ENCODE assay signal across 8 cellular contexts in the genomic region with DNA sequence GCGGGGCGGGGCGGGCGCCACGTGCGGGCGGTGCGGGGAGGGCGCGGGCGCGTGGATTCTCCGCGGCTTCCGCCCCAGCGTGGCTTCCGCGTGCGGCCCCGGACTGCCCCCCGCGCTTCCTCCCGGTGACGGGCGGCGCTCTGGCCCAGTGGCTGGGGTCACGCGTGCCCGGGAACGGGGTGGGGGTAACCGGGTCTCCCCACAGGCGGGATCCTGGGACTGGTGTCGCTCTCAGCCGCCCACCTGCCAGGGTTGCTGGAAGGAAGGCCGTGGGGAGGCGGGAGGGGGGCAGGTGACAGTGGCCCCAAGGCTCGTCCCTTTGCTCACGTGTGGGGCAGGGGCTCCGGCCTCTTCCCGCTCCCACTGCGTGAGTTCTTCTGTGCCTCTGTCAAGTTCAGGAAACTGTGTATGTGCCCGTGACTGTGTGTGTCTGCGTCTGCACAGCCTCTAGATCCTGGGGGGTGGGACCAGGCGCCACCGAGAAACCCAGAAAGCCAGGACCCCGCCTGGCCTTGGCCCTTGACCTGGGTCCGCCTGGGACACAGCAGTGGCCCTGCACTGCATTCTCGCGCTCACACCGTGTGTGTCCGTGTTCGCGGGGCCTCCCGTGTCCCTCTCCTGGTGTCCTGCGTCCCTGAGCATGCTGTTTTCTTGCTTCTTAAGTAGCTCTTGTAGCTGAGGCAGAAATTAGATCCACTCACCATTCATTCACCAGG. TPM values are rescaled to one million over a fixed set of nuclear protein-coding genes. Genes with fewer than 3 reads are reported as not detected.
DNase-seq lines count a peak whose midpoint lies in the region; ATAC-seq and TF ChIP-seq lines count a peak whose summit lies in the region.

No MANE protein-coding gene starts in this region.

- intact Hi-C loops in left ventricle myocardium inferior (cut with micrococcal nuclease): no loop called here
- intact Hi-C loops in sciatic nerve (cut with DNase I): no loop called here

- H3K4me3 ChIP-seq in left ventricle myocardium inferior: peak overlapping the region; percentile 76

- H3K27ac ChIP-seq in left ventricle myocardium inferior (replicated peaks): peak overlapping the region; percentile 99

- peaks cover 60% of the 10 kb centered on the region for H3K4me1 ChIP-seq in left ventricle myocardium inferior

- DNase-seq in stimulated activated CD4-positive, alpha-beta T cell treated with anti-CD3 and anti-CD28 coated beads, Interleukin-2, amount 100 ng/mL, for 4 hours (ENCODE audit: low read depth): peak; percentile 29
- no peak for DNase-seq in stimulated activated CD4-positive, alpha-beta T cell treated with anti-CD3 and anti-CD28 coated beads, Interleukin-12 subunit alpha, Interleukin-12 subunit beta, amount 100 ng/mL, for 4 hours
- DNase-seq in NCI-H2029 treated with DMSO at 0.1 percent for 48 hours (lab: John Stamatoyannopoulos, UW) (peak; percentile 6), left ventricle myocardium inferior (no peak), sciatic nerve (ENCODE audit: low spot score) (peak; percentile 73), DMS114 treated with DMSO at 0.1 percent for 48 hours (lab: John Stamatoyannopoulos, UW; ENCODE audit: unreplicated experiment) (no peak)
- peak in 1 of 2 donors; percentile 43 for DNase-seq in activated naive CD4-positive, alpha-beta T cell treated with anti-CD3 and anti-CD28 coated beads, Interleukin-2, amount 50 U/mL, for 72 hours (ENCODE audit: low spot score in 2 of 2)

- peak; percentile 1 to 19 for ATAC-seq in activated naive CD4-positive, alpha-beta T cell treated with anti-CD3 and anti-CD28 coated beads, Interleukin-2, amount 50 U/mL, for 72 hours
- ATAC-seq in sciatic nerve (peak; percentile 23), GM21526 (IDR thresholded peaks at IDR 0.05; ENCODE audit: low FRiP score, unreplicated experiment) (no peak)

- no peaks in the 10 kb centered on the region for H3K9me3 ChIP-seq in left ventricle myocardium inferior (replicated peaks)

- H3K36me3 Mint-ChIP-seq in activated naive CD4-positive, alpha-beta T cell treated with anti-CD3 and anti-CD28 coated beads, Interleukin-2, amount 50 U/mL, for 72 hours: peaks cover 6 to 9% of the 10 kb centered on the region in 2 donors

- TF ChIP-seq CTCF in left ventricle myocardium inferior (IDR thresholded peaks at IDR 0.05; ENCODE audit: borderline replicate concordance): no peak

- no peaks in the 10 kb centered on the region for H3K9me3 Mint-ChIP-seq in activated naive CD4-positive, alpha-beta T cell treated with anti-CD3 and anti-CD28 coated beads, Interleukin-2, amount 50 U/mL, for 72 hours

- H3K36me3 ChIP-seq in left ventricle myocardium inferior: no peaks in the 10 kb centered on the region

- H3K27me3 ChIP-seq in left ventricle myocardium inferior (ENCODE audit: low read depth): no peaks in the 10 kb centered on the region

- peak overlapping the region; percentile 86 to 92 for H3K27ac Mint-ChIP-seq in activated naive CD4-positive, alpha-beta T cell treated with anti-CD3 and anti-CD28 coated beads, Interleukin-2, amount 50 U/mL, for 72 hours

RNA-seq across cellular contexts. Expression of a gene that starts 0.9 kb away (rescaled TPM):
- total RNA-seq in activated naive CD4-positive, alpha-beta T cell treated with anti-CD3 and anti-CD28 coated beads, Interleukin-2, amount 50 U/mL, for 72 hours: 10 to 100 TPM; 34.1 to 37.3 TPM
- total RNA-seq in left ventricle myocardium inferior (76.5 TPM), sciatic nerve (57.2 TPM)

RNA-seq across cellular contexts. Expression of a gene that starts 24.6 kb away (rescaled TPM):
- under 1 TPM; 0.12 to 0.73 TPM for total RNA-seq in activated naive CD4-positive, alpha-beta T cell treated with anti-CD3 and anti-CD28 coated beads, Interleukin-2, amount 50 U/mL, for 72 hours
- total RNA-seq in left ventricle myocardium inferior: 0.36 TPM
- 0.27 TPM for total RNA-seq in sciatic nerve

RNA-seq across cellular contexts. Expression of a gene that starts 27.2 kb away (rescaled TPM):
- total RNA-seq in activated naive CD4-positive, alpha-beta T cell treated with anti-CD3 and anti-CD28 coated beads, Interleukin-2, amount 50 U/mL, for 72 hours: 10 to 100 TPM; 84.6 to 85.0 TPM
- total RNA-seq in left ventricle myocardium inferior (29.9 TPM), sciatic nerve (78.4 TPM)

RNA-seq across cellular contexts. Expression of a gene that starts 38.4 kb away (rescaled TPM):
- 10 to 100 TPM; 26.8 to 36.4 TPM for total RNA-seq in activated naive CD4-positive, alpha-beta T cell treated with anti-CD3 and anti-CD28 coated beads, Interleukin-2, amount 50 U/mL, for 72 hours
- total RNA-seq in left ventricle myocardium inferior: 11.2 TPM
- total RNA-seq in sciatic nerve: 17.5 TPM

Comparison
In these comparisons a context has a peak if more than half of its experiments do, and no peak if none do; other contexts are left out.
1. DNase-seq: peak in stimulated activated CD4-positive, alpha-beta T cell treated with anti-CD3 and anti-CD28 coated beads, Interleukin-2, amount 100 ng/mL, for 4 hours (single experiment), NCI-H2029 treated with DMSO at 0.1 percent for 48 hours (single experiment) and sciatic nerve (single experiment); none in stimulated activated CD4-positive, alpha-beta T cell treated with anti-CD3 and anti-CD28 coated beads, Interleukin-12 subunit alpha, Interleukin-12 subunit beta, amount 100 ng/mL, for 4 hours (single experiment), left ventricle myocardium inferior (single experiment) and DMS114 treated with DMSO at 0.1 percent for 48 hours (single experiment).